In the genomic region with DNA sequence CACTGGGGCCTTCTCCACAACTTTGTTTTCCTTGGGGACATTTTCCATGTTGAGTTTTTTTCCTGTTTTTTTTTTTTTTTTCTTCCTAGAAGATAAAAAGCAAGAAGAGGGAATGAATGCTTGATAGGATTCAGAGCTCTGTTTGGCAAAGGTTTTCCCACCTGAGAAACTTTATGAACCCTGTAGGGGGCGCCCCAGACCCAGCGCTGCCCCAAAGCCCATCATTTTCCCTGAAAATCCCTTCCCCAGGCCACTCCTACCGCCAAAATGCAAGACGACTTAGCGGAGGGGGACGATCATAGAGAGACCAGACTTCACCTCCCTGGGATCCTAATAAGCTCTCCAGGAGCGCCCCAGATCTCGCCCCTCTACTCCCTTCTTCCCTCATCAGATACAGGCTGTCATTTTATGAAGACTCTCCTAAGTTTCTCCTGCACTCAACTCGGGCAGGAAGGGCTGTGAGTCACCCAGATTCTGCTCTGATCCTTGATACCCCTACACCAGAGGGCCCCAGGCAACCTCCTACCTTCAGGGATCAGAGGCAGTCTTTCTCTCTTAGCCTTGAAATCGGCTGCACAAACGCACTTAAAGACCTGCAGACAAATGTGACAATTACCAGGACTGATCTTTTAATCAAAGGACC, we compare ENCODE assay signal across 9 cellular contexts. TPM values are rescaled to one million over a fixed set of nuclear protein-coding genes. Genes with fewer than 3 reads are reported as not detected.
DNase-seq lines count a peak whose midpoint lies in the region; ATAC-seq lines count a peak whose summit lies in the region.
"Had no signal": no experiment of that assay in that cellular context is flagged by ENCODE, and none has a peak within 500 bp of the region (broad histone marks: within the 10 kb centered on the region; RNA-seq: fewer than 3 reads in every experiment).

No MANE protein-coding gene starts in this region.

- no peaks in the 10 kb centered on the region for H3K36me3 ChIP-seq in CD8-positive, alpha-beta memory T cell (ENCODE audit: insufficient read depth, low read length)

- H3K27ac ChIP-seq in CD8-positive, alpha-beta memory T cell (ENCODE audit: low read depth, low read length): no peak overlapping the region

- peaks cover 3% of the 10 kb centered on the region for H3K4me1 ChIP-seq in CD8-positive, alpha-beta memory T cell (ENCODE audit: insufficient read depth, low read length)

- peaks cover 0 to 2% (median 0%) of the 10 kb centered on the region in 3 donors for H3K36me3 Mint-ChIP-seq in CD8-positive, alpha-beta memory T cell
- H3K36me3 Mint-ChIP-seq in activated T-helper 1 cell treated with anti-CD3 and anti-CD28 coated beads, Interleukin-12 subunit alpha, Interleukin-12 subunit beta, Interleukin-2, Interleukin-4 antibody, amounts not matched to agents 30 ng/mL and 10 ng/mL and 1 ng/mL, durations not matched to agents 14 hours and 24 hours and 36 hours (ENCODE audit: low read depth): no peaks in the 10 kb centered on the region

- no peak for ATAC-seq in GM19463 (IDR thresholded peaks at IDR 0.05; ENCODE audit: unreplicated experiment)
- no peak for ATAC-seq in Right ventricle myocardium inferior

- H3K4me3 ChIP-seq in CD8-positive, alpha-beta memory T cell (ENCODE audit: low read length): peak overlapping the region; percentile 75

- CTCF ChIA-PET in CD8-positive, alpha-beta memory T cell (lab: Charles Lee): interaction anchor here (0.7 kb wide), 1 partner anchor 743 kb away, joined by 3 read pairs; no protein-coding TSS in a partner anchor

- H3K9me3 Mint-ChIP-seq in CD8-positive, alpha-beta memory T cell: no peaks in the 10 kb centered on the region
- no peaks in the 10 kb centered on the region for H3K9me3 Mint-ChIP-seq in activated T-helper 1 cell treated with anti-CD3 and anti-CD28 coated beads, Interleukin-12 subunit alpha, Interleukin-12 subunit beta, Interleukin-2, Interleukin-4 antibody, amounts not matched to agents 30 ng/mL and 10 ng/mL and 1 ng/mL, durations not matched to agents 14 hours and 24 hours and 36 hours

- POLR2A ChIA-PET in CD8-positive, alpha-beta memory T cell (lab: Charles Lee): interaction anchor here (0.6 to 2.1 kb wide), 2 partner anchors 223 kb away, joined by 4 to 8 read pairs; a partner anchor contains a TSS

- DNase-seq in CD8-positive, alpha-beta memory T cell: peak in 2 of 5 donors; percentile 3 to 17
- DNase-seq in HK-2 (ENCODE audit: unreplicated experiment): peak; percentile 0
- no peak for DNase-seq in activated T-helper 1 cell treated with anti-CD3 and anti-CD28 coated beads, Interleukin-12 subunit alpha, Interleukin-12 subunit beta, Interleukin-2, Interleukin-4 antibody, amounts not matched to agents 30 ng/mL and 10 ng/mL and 1 ng/mL, durations not matched to agents 14 hours and 24 hours and 36 hours (ENCODE audit: low spot score)
- peak; percentile 14 for DNase-seq in midbrain (lab: John Stamatoyannopoulos, UW)
- DNase-seq in NK-92 (lab: John Stamatoyannopoulos, UW; ENCODE audit: unreplicated experiment): no peak
- DNase-seq in activated CD8-positive, alpha-beta memory T cell treated with anti-CD3 and anti-CD28 coated beads, Interleukin-2, amount 50 U/mL, for 4 hours: no peak
- DNase-seq in Right ventricle myocardium inferior (ENCODE audit: missing footprints): no peak
- DNase-seq: T1000 had no signal

- peaks cover 7 to 18% (median 12%) of the 10 kb centered on the region in 3 donors for H3K4me1 Mint-ChIP-seq in CD8-positive, alpha-beta memory T cell
- peaks cover 24% of the 10 kb centered on the region for H3K4me1 Mint-ChIP-seq in activated T-helper 1 cell treated with anti-CD3 and anti-CD28 coated beads, Interleukin-12 subunit alpha, Interleukin-12 subunit beta, Interleukin-2, Interleukin-4 antibody, amounts not matched to agents 30 ng/mL and 10 ng/mL and 1 ng/mL, durations not matched to agents 14 hours and 24 hours and 36 hours (ENCODE audit: low read depth)

- no peaks in the 10 kb centered on the region for H3K9me3 ChIP-seq in CD8-positive, alpha-beta memory T cell (ENCODE audit: low read length)

- intact Hi-C loops in activated T-helper 1 cell treated with anti-CD3 and anti-CD28 coated beads, Interleukin-12 subunit alpha, Interleukin-12 subunit beta, Interleukin-2, Interleukin-4 antibody, amounts not matched to agents 30 ng/mL and 10 ng/mL and 1 ng/mL, durations not matched to agents 14 hours and 24 hours and 36 hours (cut with micrococcal nuclease): no loop called here
- intact Hi-C loops in Right ventricle myocardium inferior (cut with DNase I): no loop called here

- H3K4me3 Mint-ChIP-seq in CD8-positive, alpha-beta memory T cell: peak overlapping the region; percentile 90 to 98 (median 97)
- peak overlapping the region; percentile 93 for H3K4me3 Mint-ChIP-seq in activated T-helper 1 cell treated with anti-CD3 and anti-CD28 coated beads, Interleukin-12 subunit alpha, Interleukin-12 subunit beta, Interleukin-2, Interleukin-4 antibody, amounts not matched to agents 30 ng/mL and 10 ng/mL and 1 ng/mL, durations not matched to agents 14 hours and 24 hours and 36 hours

- H3K27me3 ChIP-seq in CD8-positive, alpha-beta memory T cell (ENCODE audit: insufficient read depth, low read length, poor library complexity, severe bottlenecking): no peaks in the 10 kb centered on the region

- peak overlapping the region; percentile 49 to 99 (median 97) for H3K27ac Mint-ChIP-seq in CD8-positive, alpha-beta memory T cell
- H3K27ac Mint-ChIP-seq in activated T-helper 1 cell treated with anti-CD3 and anti-CD28 coated beads, Interleukin-12 subunit alpha, Interleukin-12 subunit beta, Interleukin-2, Interleukin-4 antibody, amounts not matched to agents 30 ng/mL and 10 ng/mL and 1 ng/mL, durations not matched to agents 14 hours and 24 hours and 36 hours: no peak overlapping the region

- H3K27me3 Mint-ChIP-seq in CD8-positive, alpha-beta memory T cell: peaks cover 0 to 10% of the 10 kb centered on the region in 2 donors
- H3K27me3 Mint-ChIP-seq in activated T-helper 1 cell treated with anti-CD3 and anti-CD28 coated beads, Interleukin-12 subunit alpha, Interleukin-12 subunit beta, Interleukin-2, Interleukin-4 antibody, amounts not matched to agents 30 ng/mL and 10 ng/mL and 1 ng/mL, durations not matched to agents 14 hours and 24 hours and 36 hours (ENCODE audit: insufficient read depth): no peaks in the 10 kb centered on the region

RNA-seq across cellular contexts. Expression of a gene that starts 1.4 kb away (rescaled TPM):
- 1 to 10 TPM; 1.5 to 2.0 TPM for total RNA-seq in CD8-positive, alpha-beta memory T cell
- polyA plus RNA-seq in CD8-positive, alpha-beta memory T cell: 5.8 TPM
- total RNA-seq in activated T-helper 1 cell treated with anti-CD3 and anti-CD28 coated beads, Interleukin-12 subunit alpha, Interleukin-12 subunit beta, Interleukin-2, Interleukin-4 antibody, amounts not matched to agents 30 ng/mL and 10 ng/mL and 1 ng/mL, durations not matched to agents 14 hours and 24 hours and 36 hours: 0.86 and 1.3 TPM in 2 replicates
- 0.68 TPM for total RNA-seq in Right ventricle myocardium inferior

RNA-seq across cellular contexts. Expression of a gene that starts 12.1 kb away (rescaled TPM):
- not detected for total RNA-seq in CD8-positive, alpha-beta memory T cell
- polyA plus RNA-seq in CD8-positive, alpha-beta memory T cell: not detected
- total RNA-seq in activated T-helper 1 cell treated with anti-CD3 and anti-CD28 coated beads, Interleukin-12 subunit alpha, Interleukin-12 subunit beta, Interleukin-2, Interleukin-4 antibody, amounts not matched to agents 30 ng/mL and 10 ng/mL and 1 ng/mL, durations not matched to agents 14 hours and 24 hours and 36 hours: not detected in 2 replicates
- total RNA-seq in Right ventricle myocardium inferior: not detected

RNA-seq across cellular contexts. Expression of a gene that starts 28.9 kb away (rescaled TPM):
- not detected for total RNA-seq in CD8-positive, alpha-beta memory T cell
- 0.33 TPM for polyA plus RNA-seq in CD8-positive, alpha-beta memory T cell
- not detected in 2 replicates for total RNA-seq in activated T-helper 1 cell treated with anti-CD3 and anti-CD28 coated beads, Interleukin-12 subunit alpha, Interleukin-12 subunit beta, Interleukin-2, Interleukin-4 antibody, amounts not matched to agents 30 ng/mL and 10 ng/mL and 1 ng/mL, durations not matched to agents 14 hours and 24 hours and 36 hours
- not detected for total RNA-seq in Right ventricle myocardium inferior

Comparison
In these comparisons a context has a peak if more than half of its experiments do, and no peak if none do; other contexts are left out.
1. DNase-seq: peak in HK-2 (single experiment) and midbrain (single experiment); none in activated T-helper 1 cell treated with anti-CD3 and anti-CD28 coated beads, Interleukin-12 subunit alpha, Interleukin-12 subunit beta, Interleukin-2, Interleukin-4 antibody, amounts not matched to agents 30 ng/mL and 10 ng/mL and 1 ng/mL, durations not matched to agents 14 hours and 24 hours and 36 hours (single experiment), NK-92 (single experiment), activated CD8-positive, alpha-beta memory T cell treated with anti-CD3 and anti-CD28 coated beads, Interleukin-2, amount 50 U/mL, for 4 hours (single experiment) and Right ventricle myocardium inferior (single experiment).